15 cellular contexts compared by ENCODE assay signal in genomic region chr11:20070459-20070858, GRCh38.
DNase-seq lines count a peak whose midpoint lies in the region; ATAC-seq and TF ChIP-seq lines count a peak whose summit lies in the region.
"Had no signal": no experiment of that assay in that cellular context is flagged by ENCODE, and none has a peak within 500 bp of the region (broad histone marks: within the 10 kb centered on the region; RNA-seq: fewer than 3 reads in every experiment).

No MANE protein-coding gene starts in this region.

- no peak overlapping the region for H3K27ac ChIP-seq in ovary
- H3K27ac ChIP-seq: colonic mucosa had no signal

- no peak for ATAC-seq in stimulated activated memory B cell treated with anti-CD40 and anti-IgM and Interleukin-4, amounts not matched to agents 10 μg/mL and 1 μg/mL and 100 μg/mL, for 72 hours

- peaks cover 11% of the 10 kb centered on the region for H3K4me1 Mint-ChIP-seq in stimulated activated memory B cell treated with anti-CD40 and anti-IgM and Interleukin-4, amounts not matched to agents 10 μg/mL and 1 μg/mL and 100 μg/mL, for 72 hours
- H3K4me1 Mint-ChIP-seq: IgD-negative memory B cell had no signal

- H3K4me3 Mint-ChIP-seq in stimulated activated memory B cell treated with anti-CD40 and anti-IgM and Interleukin-4, amounts not matched to agents 10 μg/mL and 1 μg/mL and 100 μg/mL, for 72 hours, result no peak overlapping the region
- H3K4me3 Mint-ChIP-seq: IgD-negative memory B cell had no signal

- H3K9me3 ChIP-seq in ovary, result no peaks in the 10 kb centered on the region
- H3K9me3 ChIP-seq: colonic mucosa had no signal

- no peaks in the 10 kb centered on the region for H3K27me3 ChIP-seq in ovary
- H3K27me3 ChIP-seq: colonic mucosa had no signal

- H3K36me3 ChIP-seq in ovary, result no peaks in the 10 kb centered on the region
- H3K36me3 ChIP-seq: colonic mucosa had no signal

- peaks cover 4% of the 10 kb centered on the region for H3K36me3 Mint-ChIP-seq in stimulated activated memory B cell treated with anti-CD40 and anti-IgM and Interleukin-4, amounts not matched to agents 10 μg/mL and 1 μg/mL and 100 μg/mL, for 72 hours
- H3K36me3 Mint-ChIP-seq: IgD-negative memory B cell had no signal

- H3K27me3 Mint-ChIP-seq in stimulated activated memory B cell treated with anti-CD40 and anti-IgM and Interleukin-4, amounts not matched to agents 10 μg/mL and 1 μg/mL and 100 μg/mL, for 72 hours, result peaks cover 15% of the 10 kb centered on the region
- H3K27me3 Mint-ChIP-seq: IgD-negative memory B cell had no signal

- DNase-seq in COR-L47 (lab: John Stamatoyannopoulos, UW) (peak; percentile 27), NCI-H1417 (lab: John Stamatoyannopoulos, UW) (peak; percentile 48 to 84 (median 83)), NCI-H774 (lab: John Stamatoyannopoulos, UW) (peak; percentile 94), left kidney (ENCODE audit: low read depth, low spot score) (peak; percentile 63), ovary (no peak), OCI-M2 (lab: John Stamatoyannopoulos, UW; ENCODE audit: unreplicated experiment) (no peak), NCI-H1694 treated with DMSO at 0.1 percent for 48 hours (lab: John Stamatoyannopoulos, UW) (no peak)
- DNase-seq: activated CD8-positive, alpha-beta memory T cell treated with anti-CD3 and anti-CD28 coated beads for 24 hours; activated naive CD4-positive, alpha-beta T cell treated with Interleukin-2 at 50 U/mL for 16 hours; colonic mucosa; NCI-H446 treated with DMSO at 0.1 percent for 48 hours; SIG-M5; stimulated activated CD4-positive, alpha-beta T cell treated with anti-CD3 and anti-CD28 coated beads, Interleukin-2, amount 100 ng/mL, for 24 hours had no signal

- TF ChIP-seq EP300 in ovary (IDR thresholded peaks at IDR 0.05), result no peak

- 59 to 81% (median 79%) methylated on average over 3 of the region's 3 CpGs for WGBS in ovary, 3 donors

- H3K4me3 ChIP-seq in ovary, result no peak overlapping the region
- H3K4me3 ChIP-seq: colonic mucosa had no signal

- no peak for TF ChIP-seq CTCF in ovary (IDR thresholded peaks at IDR 0.05)

- H3K4me1 ChIP-seq in ovary (ENCODE audit: insufficient read depth), result no peaks in the 10 kb centered on the region
- H3K4me1 ChIP-seq: colonic mucosa had no signal

- intact Hi-C loops in ovary (cut with DNase I), result no loop called here

- H3K9me3 Mint-ChIP-seq in stimulated activated memory B cell treated with anti-CD40 and anti-IgM and Interleukin-4, amounts not matched to agents 10 μg/mL and 1 μg/mL and 100 μg/mL, for 72 hours, result no peaks in the 10 kb centered on the region

- no peak overlapping the region for H3K27ac Mint-ChIP-seq in stimulated activated memory B cell treated with anti-CD40 and anti-IgM and Interleukin-4, amounts not matched to agents 10 μg/mL and 1 μg/mL and 100 μg/mL, for 72 hours
- H3K27ac Mint-ChIP-seq: IgD-negative memory B cell had no signal

- no peak for TF ChIP-seq POLR2A in ovary (IDR thresholded peaks at IDR 0.05)

Comparison
In these comparisons a context has a peak if more than half of its experiments do, and no peak if none do; other contexts are left out.
1. DNase-seq: peak in COR-L47 (single experiment), NCI-H1417 (3 of 3), NCI-H774 (single experiment) and left kidney (single experiment); none in ovary (0 of 5), OCI-M2 (single experiment) and NCI-H1694 treated with DMSO at 0.1 percent for 48 hours (single experiment).